In the genomic region with DNA sequence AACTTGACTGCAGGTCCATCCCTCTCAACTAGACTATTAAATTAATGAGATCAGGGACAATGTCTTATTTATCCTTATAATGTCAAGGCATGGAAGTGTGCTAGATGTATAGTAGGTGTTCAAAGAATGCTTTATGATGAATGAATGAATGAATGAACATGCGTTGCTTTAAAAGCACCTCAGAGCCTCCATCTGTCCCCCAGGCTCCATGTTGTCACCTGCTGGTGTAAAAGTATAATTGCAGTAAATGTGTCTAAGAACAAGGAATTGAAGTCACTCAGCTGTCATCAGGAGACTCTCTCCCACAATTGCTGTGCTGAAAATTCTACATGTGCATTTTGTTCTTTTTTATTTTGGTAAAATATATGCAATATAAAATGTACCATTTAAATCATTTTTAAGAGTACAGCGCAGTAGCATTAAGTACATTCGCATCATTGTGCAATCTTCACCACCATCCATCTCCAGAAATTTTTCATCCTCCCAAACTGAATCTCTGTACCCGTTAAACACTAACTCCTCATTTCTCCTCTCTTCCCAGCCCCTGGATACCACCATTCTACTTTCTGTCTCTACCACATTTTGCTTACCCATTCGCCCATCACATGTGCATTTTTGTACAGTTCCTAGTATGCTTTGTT, we compare ENCODE assay signal across 9 cellular contexts. TPM values are rescaled to one million over a fixed set of nuclear protein-coding genes. Genes with fewer than 3 reads are reported as not detected.
A peak's percentile ranks its signal among the peaks of the same experiment; 100 is the strongest.
DNase-seq lines count a peak whose midpoint lies in the region; ATAC-seq, FAIRE-seq and TF ChIP-seq lines count a peak whose summit lies in the region.
"Had no signal": no experiment of that assay in that cellular context is flagged by ENCODE, and none has a peak within 500 bp of the region (broad histone marks: within the 10 kb centered on the region; RNA-seq: fewer than 3 reads in every experiment).

No MANE protein-coding gene starts in this region.

- H3K9ac ChIP-seq in kidney (ENCODE audit: low read length in 2 of 2): no peak overlapping the region

- H3K36me3 ChIP-seq in kidney (ENCODE audit: control insufficient read depth in 1 of 2, insufficient read depth in 2 of 2, low read length in 2 of 2): no peaks in the 10 kb centered on the region

- ATAC-seq in HG03108 (IDR thresholded peaks at IDR 0.05; ENCODE audit: unreplicated experiment) (no peak), HG03460 (IDR thresholded peaks at IDR 0.05; ENCODE audit: unreplicated experiment) (no peak)

- H3K4me3 ChIP-seq in AG10803 (ENCODE audit: low read length) (no peak overlapping the region), kidney (ENCODE audit: low read length in 2 of 2) (no peak overlapping the region)

- no peak for DNase-seq in AG10803 (ENCODE audit: low read depth)
- peak; percentile 36 for DNase-seq in H54 (ENCODE audit: insufficient read length, low spot score)
- DNase-seq in SKM-1 (lab: John Stamatoyannopoulos, UW; ENCODE audit: unreplicated experiment): peak; percentile 51
- no peak for DNase-seq in kidney
- DNase-seq in medulla oblongata (ENCODE audit: extremely low spot score): no peak
- no peak for DNase-seq in globus pallidus (ENCODE audit: low spot score)
- DNase-seq: stimulated activated naive B cell treated with anti-CD40 and anti-IgM and Interleukin-4, amounts not matched to agents 10 μg/mL and 1 μg/mL and 100 μg/mL, for 72 hours had no signal

- peak; percentile 50 for TF ChIP-seq CTCF in AG10803 (conservative IDR thresholded peaks at IDR 0.05; ENCODE audit: low read length)
- TF ChIP-seq CTCF in kidney (IDR thresholded peaks at IDR 0.05; ENCODE audit: borderline replicate concordance, extremely low read depth, insufficient read depth): peak; percentile 23

- intact Hi-C loops in kidney (cut with DNase I): no loop called here

- no peak for FAIRE-seq in H54 (lab: Jason Lieb, UNC)
- FAIRE-seq in kidney (lab: Jason Lieb, UNC): no peak

- no peaks in the 10 kb centered on the region for H3K9me3 ChIP-seq in kidney (ENCODE audit: control insufficient read depth in 1 of 2, low read length in 2 of 2)

- H3K27ac ChIP-seq in kidney (ENCODE audit: low read depth in 2 of 2, low read length in 2 of 2): no peak overlapping the region

- H3K4me1 ChIP-seq in kidney (ENCODE audit: control insufficient read depth in 1 of 2, insufficient read depth in 1 of 2, low read depth in 1 of 2, low read length in 2 of 2): no peaks in the 10 kb centered on the region

- no peak for TF ChIP-seq POLR2A in H54 (IDR thresholded peaks at IDR 0.05; ENCODE audit: low read depth, low read length)

RNA-seq across cellular contexts. Expression of a gene that starts 52.6 kb away (rescaled TPM):
- 9.7 TPM for total RNA-seq in kidney
- polyA plus RNA-seq in kidney (ENCODE audit: insufficient read depth, low read depth, low replicate concordance): 1.8 TPM

Comparison
In these comparisons a context has a peak if more than half of its experiments do, and no peak if none do; other contexts are left out.
1. DNase-seq: peak in H54 (single experiment) and SKM-1 (single experiment); none in AG10803 (single experiment), kidney (single experiment), medulla oblongata (single experiment) and globus pallidus (single experiment).